8 cellular contexts compared by ENCODE assay signal in genomic region chr4:167622481-167623240, GRCh38.
A peak's percentile ranks its signal among the peaks of the same experiment; 100 is the strongest.
DNase-seq lines count a peak whose midpoint lies in the region; ATAC-seq and TF ChIP-seq lines count a peak whose summit lies in the region.

No MANE protein-coding gene starts in this region.

- no peaks in the 10 kb centered on the region for H3K36me3 ChIP-seq in HEK293 (ENCODE audit: control insufficient read depth in 2 of 2, insufficient read depth in 1 of 2, low read length in 2 of 2)

- H3K36me3 Mint-ChIP-seq in activated B cell treated with CpG ODN at 0.5 μM for 24 hours (ENCODE audit: low read depth), result no peaks in the 10 kb centered on the region

- TF ChIP-seq CTCF in AG09309 (IDR thresholded peaks at IDR 0.05; ENCODE audit: control insufficient read depth, insufficient read depth, low read depth, low read length, missing control alignments) (peak; percentile 63), GM12872 (IDR thresholded peaks at IDR 0.05; ENCODE audit: insufficient read depth, low read depth, low read length) (peak; percentile 86), HEK293 (tag by site-specific recombination; IDR thresholded peaks at IDR 0.05) (no peak), activated B cell treated with CpG ODN at 0.5 μM for 24 hours (IDR thresholded peaks at IDR 0.05) (no peak)

- H3K4me1 Mint-ChIP-seq in activated B cell treated with CpG ODN at 0.5 μM for 24 hours, result no peaks in the 10 kb centered on the region

- DNase-seq in AG09309 (ENCODE audit: low read depth) (no peak), LHCN-M2 (ENCODE audit: low read depth) (peak; percentile 39), activated B cell treated with CpG ODN at 0.5 μM for 24 hours (no peak), fibroblast of the conjunctiva (ENCODE audit: low read depth) (peak; percentile 40), occipital lobe (lab: John Stamatoyannopoulos, UW) (peak; percentile 10)

- POLR2A ChIA-PET in HEK293 (lab: Yijun Ruan, JAX), result no interaction called here
- POLR2A ChIA-PET in activated B cell treated with CpG ODN at 0.5 μM for 24 hours (lab: Charles Lee), result no interaction called here

- ATAC-seq in activated B cell treated with CpG ODN at 0.5 μM for 24 hours (ENCODE audit: low read depth), result peak; percentile 28
- ATAC-seq in activated CD4-positive, CD25-positive, alpha-beta regulatory T cell treated with anti-CD3 and anti-CD28 coated beads, Interleukin-2, amount 50 U/mL, for 24 hours, result no peak

- intact Hi-C loops in activated B cell treated with CpG ODN at 0.5 μM for 24 hours (cut with micrococcal nuclease), result loop anchor here (1.0 kb wide), 1 partner anchor 600 kb away; no protein-coding TSS in a partner anchor

- H3K27ac Mint-ChIP-seq in activated B cell treated with CpG ODN at 0.5 μM for 24 hours, result no peak overlapping the region

- no peak overlapping the region for H3K4me3 Mint-ChIP-seq in activated B cell treated with CpG ODN at 0.5 μM for 24 hours

- H3K4me3 ChIP-seq in AG09309 (ENCODE audit: control insufficient read depth, low read depth, low read length), result no peak overlapping the region
- H3K4me3 ChIP-seq in HEK293 (ENCODE audit: low read depth, low read length), result no peak overlapping the region

- no peaks in the 10 kb centered on the region for H3K9me3 Mint-ChIP-seq in activated B cell treated with CpG ODN at 0.5 μM for 24 hours

- CTCF ChIA-PET in HEK293 (lab: Yijun Ruan, JAX) (interaction anchor here (0.6 to 0.9 kb wide), 5 partner anchors 8 to 1902 kb away, joined by 3 to 5 read pairs (median 3); no protein-coding TSS in a partner anchor), activated B cell treated with CpG ODN at 0.5 μM for 24 hours (lab: Charles Lee) (interaction anchor here (1.9 kb wide), 1 partner anchor 11 kb away, joined by 8 read pairs; no protein-coding TSS in a partner anchor)

- H3K27ac ChIP-seq in HEK293 (ENCODE audit: extremely low read depth, low read depth, low read length), result no peak overlapping the region

- no peaks in the 10 kb centered on the region for H3K4me1 ChIP-seq in HEK293 (ENCODE audit: control insufficient read depth, insufficient read depth, low read length)

- no peaks in the 10 kb centered on the region for H3K27me3 Mint-ChIP-seq in activated B cell treated with CpG ODN at 0.5 μM for 24 hours

- H3K9me3 ChIP-seq in HEK293 (ENCODE audit: control insufficient read depth, insufficient read depth, low read depth, low read length), result no peaks in the 10 kb centered on the region

TF ChIP-seq in HEK293, 187 proteins besides CTCF, POLR2A, EP300 and RAD21:
- TF ChIP-seq ZXDB (tag by site-specific recombination; IDR thresholded peaks at IDR 0.05) (no peak), ZNF654 (tag by site-specific recombination; IDR thresholded peaks at IDR 0.05; ENCODE audit: low read depth) (peak; percentile 20; the same call in 1 of the 2 replicates)

Comparison
In these comparisons a context has a peak if more than half of its experiments do, and no peak if none do; other contexts are left out.
1. DNase-seq: peak in LHCN-M2 (single experiment), fibroblast of the conjunctiva (single experiment) and occipital lobe (single experiment); none in AG09309 (single experiment) and activated B cell treated with CpG ODN at 0.5 μM for 24 hours (single experiment).
2. CTCF ChIP-seq: peak in AG09309 (single experiment) and GM12872 (single experiment); none in HEK293 (single experiment) and activated B cell treated with CpG ODN at 0.5 μM for 24 hours (single experiment).